ENCODE assay signal across 15 cellular contexts in genomic region chr21:33686386-33686785, GRCh38. TPM values are rescaled to one million over a fixed set of nuclear protein-coding genes. Genes with fewer than 3 reads are reported as not detected.
DNase-seq lines count a peak whose midpoint lies in the region; ATAC-seq, FAIRE-seq and TF ChIP-seq lines count a peak whose summit lies in the region.
"Had no signal": no experiment of that assay in that cellular context is flagged by ENCODE, and none has a peak within 500 bp of the region (broad histone marks: within the 10 kb centered on the region; RNA-seq: fewer than 3 reads in every experiment).

No MANE protein-coding gene starts in this region.

- no peaks in the 10 kb centered on the region for H3K36me3 ChIP-seq in RWPE2 (ENCODE audit: low read depth)

- H3K27ac ChIP-seq in A549 (peak overlapping the region in 1 of 2 experiments; percentile 49; a peak in 2 of 6 replicates), RWPE2 (ENCODE audit: poor library complexity, severe bottlenecking) (peak overlapping the region; percentile 94)
- H3K27ac ChIP-seq: KMS-11 had no signal

- ATAC-seq in A549 (no peak), RWPE2 (ENCODE audit: low read depth) (no peak)
- ATAC-seq: Panc1; stimulated activated memory B cell treated with anti-CD40 and anti-IgM and Interleukin-4, amounts not matched to agents 10 μg/mL and 1 μg/mL and 100 μg/mL, for 72 hours had no signal

- H3K9me3 Mint-ChIP-seq in HFFc6: no peaks in the 10 kb centered on the region
- H3K9me3 Mint-ChIP-seq: naive B cell; stimulated activated memory B cell treated with anti-CD40 and anti-IgM and Interleukin-4, amounts not matched to agents 10 μg/mL and 1 μg/mL and 100 μg/mL, for 72 hours had no signal

- no peak for TF ChIP-seq EP300 in A549 (IDR thresholded peaks at IDR 0.05)

- H3K27me3 ChIP-seq in RWPE2 (ENCODE audit: insufficient read depth, poor library complexity, severe bottlenecking): no peaks in the 10 kb centered on the region

- TF ChIP-seq CTCF in A549 (IDR thresholded peaks at IDR 0.05) (no peak), HFFc6 (IDR thresholded peaks at IDR 0.05) (no peak), RWPE2 (IDR thresholded peaks at IDR 0.05; ENCODE audit: poor library complexity, severe bottlenecking) (no peak)

- H3K27me3 Mint-ChIP-seq in HFFc6 (ENCODE audit: insufficient read depth): no peaks in the 10 kb centered on the region

- WGBS in A549 (ENCODE audit: missing lambda C conversion rate): 93% methylated on average over 3 of the region's 3 CpGs

- FAIRE-seq in A549 (lab: Jason Lieb, UNC) (no peak), islet of Langerhans (lab: Jason Lieb, UNC) (peak; percentile 78), GM19239 (lab: Jason Lieb, UNC) (no peak), HTR-8/SVneo (lab: Jason Lieb, UNC) (no peak)

- H3K9me3 ChIP-seq in A549: no peaks in the 10 kb centered on the region
- H3K9me3 ChIP-seq in RWPE2 (ENCODE audit: severe bottlenecking): no peaks in the 10 kb centered on the region

- no peak overlapping the region for H3K4me3 ChIP-seq in A549
- no peak overlapping the region for H3K4me3 ChIP-seq in RWPE2 (ENCODE audit: severe bottlenecking)

- DNase-seq in A549 (ENCODE audit: low read depth in 1 of 2, low spot score in 1 of 2) (no peak), HFFc6 (no peak), RWPE2 (ENCODE audit: low spot score) (no peak), NCI-H1105 (lab: John Stamatoyannopoulos, UW) (no peak), GM19239 (ENCODE audit: insufficient read length, low spot score) (no peak), HTR-8/SVneo (ENCODE audit: insufficient read length, low spot score) (no peak)
- no peak for DNase-seq in activated CD4-positive, alpha-beta T cell treated with anti-CD3 and anti-CD28 coated beads for 48 hours
- DNase-seq: foreskin melanocyte; islet precursor cell; naive B cell; stimulated activated CD4-positive, alpha-beta T cell treated with anti-CD3 and anti-CD28 coated beads, Interleukin-4, amount 100 ng/mL, for 4 hours had no signal

- no peak for TF ChIP-seq POLR2A in A549 (IDR thresholded peaks at IDR 0.05; ENCODE audit: low read length)

- no peak for TF ChIP-seq RAD21 in A549 (conservative IDR thresholded peaks at IDR 0.05 in 1 of 2, IDR thresholded peaks at IDR 0.05 in 1 of 2)

- H3K4me3 Mint-ChIP-seq in HFFc6: peak overlapping the region; percentile 47
- H3K4me3 Mint-ChIP-seq: naive B cell; stimulated activated memory B cell treated with anti-CD40 and anti-IgM and Interleukin-4, amounts not matched to agents 10 μg/mL and 1 μg/mL and 100 μg/mL, for 72 hours had no signal

- H3K4me2 ChIP-seq in A549: peak overlapping the region; percentile 62
- H3K4me2 ChIP-seq: KMS-11 had no signal

- POLR2A ChIA-PET in A549 (lab: Yijun Ruan, JAX): no interaction called here

- H3K36me3 Mint-ChIP-seq in HFFc6 (ENCODE audit: low read depth): 0 out of 2 replicates have a peak, but pooled peaks cover 4% of the 10 kb centered on the region
- H3K36me3 Mint-ChIP-seq: stimulated activated memory B cell treated with anti-CD40 and anti-IgM and Interleukin-4, amounts not matched to agents 10 μg/mL and 1 μg/mL and 100 μg/mL, for 72 hours had no signal

- H3K27ac Mint-ChIP-seq in HFFc6: peak overlapping the region; percentile 80
- H3K27ac Mint-ChIP-seq: stimulated activated memory B cell treated with anti-CD40 and anti-IgM and Interleukin-4, amounts not matched to agents 10 μg/mL and 1 μg/mL and 100 μg/mL, for 72 hours had no signal

- CTCF ChIA-PET in A549 (lab: Yijun Ruan, JAX): no interaction called here

- H3K4me1 Mint-ChIP-seq in HFFc6 (ENCODE audit: low read depth): peaks cover 75% of the 10 kb centered on the region
- H3K4me1 Mint-ChIP-seq: naive B cell had no signal

- peaks cover 52% of the 10 kb centered on the region for H3K4me1 ChIP-seq in A549
- H3K4me1 ChIP-seq in RWPE2 (ENCODE audit: insufficient read depth, poor library complexity, severe bottlenecking): peaks cover 41% of the 10 kb centered on the region

TF ChIP-seq in A549, 52 proteins besides CTCF, POLR2A, EP300 and RAD21:
- TF ChIP-seq PHF8 (IDR thresholded peaks at IDR 0.05; ENCODE audit: borderline replicate concordance, low read depth) (no peak), ZFP36 (IDR thresholded peaks at IDR 0.05; ENCODE audit: borderline replicate concordance, partially characterized antibody) (no peak), RFX5 (IDR thresholded peaks at IDR 0.05) (no peak), RNF2 (IDR thresholded peaks at IDR 0.05; ENCODE audit: borderline replicate concordance, low read depth) (no peak), MYC (IDR thresholded peaks at IDR 0.05; ENCODE audit: borderline replicate concordance, low read length) (no peak), ZC3H11A (IDR thresholded peaks at IDR 0.05) (no peak), JUNB (IDR thresholded peaks at IDR 0.05) (no peak), NFE2L2 (conservative IDR thresholded peaks at IDR 0.05; ENCODE audit: low read length) (no peak), ELK1 (IDR thresholded peaks at IDR 0.05; ENCODE audit: low read depth, low read length) (no peak), FOXS1 (CRISPR knock-in tag; IDR thresholded peaks at IDR 0.05) (no peak), BCL3 (IDR thresholded peaks at IDR 0.05) (no peak), CHD4 (IDR thresholded peaks at IDR 0.05; ENCODE audit: borderline replicate concordance) (no peak), RARB (CRISPR knock-in tag; IDR thresholded peaks at IDR 0.05) (no peak), FOSL2 (IDR thresholded peaks at IDR 0.05) (no peak), FOSL2 (CRISPR knock-in tag; IDR thresholded peaks at IDR 0.05) (no peak), PBX3 (IDR thresholded peaks at IDR 0.05) (no peak), HDAC2 (IDR thresholded peaks at IDR 0.05) (no peak)

RNA-seq across cellular contexts. Expression of gene ITSN1, which starts 44.1 kb away (rescaled TPM):
- polyA plus RNA-seq in A549 (2011; rRNA removed) (23.7 and 24.4 TPM in 2 replicates), A549 (2017; fragmentation: RNase III; extraction: RNeasy Plus Mini Kit Qiagen cat#74134 plus additional on column Dnase treatment) (15.2 to 17.0 TPM (median 16.7 TPM) in 3 replicates)
- polyA plus RNA-seq in A549 (2012; cell fraction: cytosol; rRNA removed): 20.2 and 23.8 TPM in 2 replicates
- 28.0 and 32.0 TPM in 2 replicates for polyA plus RNA-seq in A549 (2012; cell fraction: nucleus; rRNA removed)
- polyA minus RNA-seq in A549 (2011; rRNA and poly(A)+ RNA removed): 24.1 and 28.0 TPM in 2 replicates
- total RNA-seq in HFFc6 (2021; fragmentation: NEBNext Ultra II Directional; extraction: Animal tissue kit (Norgen Biotek cat#: 25700)): 10 to 100 TPM; 47.7 to 54.8 (median 54.0) TPM

RNA-seq across cellular contexts. Expression of gene CRYZL1, which starts 44.8 kb away (rescaled TPM):
- 34.3 and 38.9 TPM in 2 replicates for polyA plus RNA-seq in A549 (2011; rRNA removed)
- polyA plus RNA-seq in A549 (2012; cell fraction: cytosol; rRNA removed): 9.4 and 9.8 TPM in 2 replicates
- 7.4 and 8.6 TPM in 2 replicates for polyA plus RNA-seq in A549 (2012; cell fraction: nucleus; rRNA removed)
- polyA plus RNA-seq in A549 (2017; fragmentation: RNase III; extraction: RNeasy Plus Mini Kit Qiagen cat#74134 plus additional on column Dnase treatment): 15.2 to 17.4 TPM (median 15.6 TPM) in 3 replicates
- 14.4 and 17.5 TPM in 2 replicates for polyA minus RNA-seq in A549 (2011; rRNA and poly(A)+ RNA removed)
- total RNA-seq in HFFc6 (2021; fragmentation: NEBNext Ultra II Directional; extraction: Animal tissue kit (Norgen Biotek cat#: 25700)): 10 to 100 TPM; 28.0 to 32.8 (median 30.2) TPM
